In the genomic region with DNA sequence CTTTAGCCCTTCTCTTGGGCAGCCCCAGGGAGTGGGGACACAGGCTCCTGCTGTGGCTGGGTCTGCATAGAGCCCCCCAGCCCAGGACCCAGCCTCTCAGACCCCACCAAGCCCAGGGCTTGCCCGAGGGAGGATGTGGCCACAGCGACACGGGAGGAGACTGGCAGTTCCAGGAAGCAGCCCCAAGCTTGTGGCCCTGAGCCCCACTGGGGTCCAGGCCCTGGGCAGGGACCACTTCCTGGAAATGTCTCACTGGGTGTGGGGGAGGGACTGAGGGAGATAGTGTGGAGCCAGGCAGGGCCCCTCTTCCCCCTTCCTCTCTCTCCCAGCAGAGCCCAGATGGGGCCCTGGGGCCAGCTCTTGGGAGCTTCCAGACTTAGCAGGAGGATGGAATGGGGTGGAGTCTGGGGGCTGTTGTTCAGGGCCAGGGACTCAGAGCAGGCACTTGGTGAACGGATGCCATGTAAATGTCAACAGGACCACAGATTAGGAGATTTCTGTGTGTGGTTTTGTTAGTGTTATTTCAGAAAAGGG, we compare ENCODE assay signal across 2 cellular contexts.
TF ChIP-seq lines count a peak whose summit lies in the region.

No MANE protein-coding gene starts in this region.

TF ChIP-seq in SK-N-SH, 30 proteins besides CTCF, POLR2A, EP300 and RAD21 (continued from another document):
- TF ChIP-seq REST (IDR thresholded peaks at IDR 0.05; ENCODE audit: low read depth, low read length) (no peak), FOXJ3 (CRISPR knock-in tag; IDR thresholded peaks at IDR 0.05) (no peak), SMC3 (IDR thresholded peaks at IDR 0.05; ENCODE audit: low read depth, low read length) (no peak), POLR2AphosphoS5 (IDR thresholded peaks at IDR 0.05; ENCODE audit: low read depth, low read length) (no peak)

TF ChIP-seq in SK-N-SH treated with all-trans-retinoic acid at 6 μM for 48 hours, 23 proteins besides CTCF, POLR2A, EP300 and RAD21 (continued from another document):
- TF ChIP-seq CREB5 (CRISPR knock-in tag; IDR thresholded peaks at IDR 0.05; ENCODE audit: low read depth) (no peak), RARB (CRISPR knock-in tag; IDR thresholded peaks at IDR 0.05) (no peak), TCF4 (CRISPR knock-in tag; IDR thresholded peaks at IDR 0.05; ENCODE audit: borderline replicate concordance) (no peak), SNAI2 (CRISPR knock-in tag; IDR thresholded peaks at IDR 0.05) (no peak), BACH2 (CRISPR knock-in tag; IDR thresholded peaks at IDR 0.05; ENCODE audit: borderline replicate concordance) (no peak)
- TF ChIP-seq, protein P1, sequence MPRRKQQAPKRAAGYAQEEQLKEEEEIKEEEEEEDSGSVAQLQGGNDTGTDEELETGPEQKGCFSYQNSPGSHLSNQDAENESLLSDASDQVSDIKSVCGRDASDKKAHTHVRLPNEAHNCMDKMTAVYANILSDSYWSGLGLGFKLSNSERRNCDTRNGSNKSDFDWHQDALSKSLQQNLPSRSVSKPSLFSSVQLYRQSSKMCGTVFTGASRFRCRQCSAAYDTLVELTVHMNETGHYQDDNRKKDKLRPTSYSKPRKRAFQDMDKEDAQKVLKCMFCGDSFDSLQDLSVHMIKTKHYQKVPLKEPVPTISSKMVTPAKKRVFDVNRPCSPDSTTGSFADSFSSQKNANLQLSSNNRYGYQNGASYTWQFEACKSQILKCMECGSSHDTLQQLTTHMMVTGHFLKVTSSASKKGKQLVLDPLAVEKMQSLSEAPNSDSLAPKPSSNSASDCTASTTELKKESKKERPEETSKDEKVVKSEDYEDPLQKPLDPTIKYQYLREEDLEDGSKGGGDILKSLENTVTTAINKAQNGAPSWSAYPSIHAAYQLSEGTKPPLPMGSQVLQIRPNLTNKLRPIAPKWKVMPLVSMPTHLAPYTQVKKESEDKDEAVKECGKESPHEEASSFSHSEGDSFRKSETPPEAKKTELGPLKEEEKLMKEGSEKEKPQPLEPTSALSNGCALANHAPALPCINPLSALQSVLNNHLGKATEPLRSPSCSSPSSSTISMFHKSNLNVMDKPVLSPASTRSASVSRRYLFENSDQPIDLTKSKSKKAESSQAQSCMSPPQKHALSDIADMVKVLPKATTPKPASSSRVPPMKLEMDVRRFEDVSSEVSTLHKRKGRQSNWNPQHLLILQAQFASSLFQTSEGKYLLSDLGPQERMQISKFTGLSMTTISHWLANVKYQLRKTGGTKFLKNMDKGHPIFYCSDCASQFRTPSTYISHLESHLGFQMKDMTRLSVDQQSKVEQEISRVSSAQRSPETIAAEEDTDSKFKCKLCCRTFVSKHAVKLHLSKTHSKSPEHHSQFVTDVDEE (CRISPR knock-in tag; IDR thresholded peaks at IDR 0.05): no peak
- TF ChIP-seq, protein P2, sequence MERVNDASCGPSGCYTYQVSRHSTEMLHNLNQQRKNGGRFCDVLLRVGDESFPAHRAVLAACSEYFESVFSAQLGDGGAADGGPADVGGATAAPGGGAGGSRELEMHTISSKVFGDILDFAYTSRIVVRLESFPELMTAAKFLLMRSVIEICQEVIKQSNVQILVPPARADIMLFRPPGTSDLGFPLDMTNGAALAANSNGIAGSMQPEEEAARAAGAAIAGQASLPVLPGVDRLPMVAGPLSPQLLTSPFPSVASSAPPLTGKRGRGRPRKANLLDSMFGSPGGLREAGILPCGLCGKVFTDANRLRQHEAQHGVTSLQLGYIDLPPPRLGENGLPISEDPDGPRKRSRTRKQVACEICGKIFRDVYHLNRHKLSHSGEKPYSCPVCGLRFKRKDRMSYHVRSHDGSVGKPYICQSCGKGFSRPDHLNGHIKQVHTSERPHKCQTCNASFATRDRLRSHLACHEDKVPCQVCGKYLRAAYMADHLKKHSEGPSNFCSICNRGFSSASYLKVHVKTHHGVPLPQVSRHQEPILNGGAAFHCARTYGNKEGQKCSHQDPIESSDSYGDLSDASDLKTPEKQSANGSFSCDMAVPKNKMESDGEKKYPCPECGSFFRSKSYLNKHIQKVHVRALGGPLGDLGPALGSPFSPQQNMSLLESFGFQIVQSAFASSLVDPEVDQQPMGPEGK (CRISPR knock-in tag; IDR thresholded peaks at IDR 0.05; ENCODE audit: borderline replicate concordance): no peak
